Comparison of ENCODE assay signal across 18 cellular contexts in the genomic region with DNA sequence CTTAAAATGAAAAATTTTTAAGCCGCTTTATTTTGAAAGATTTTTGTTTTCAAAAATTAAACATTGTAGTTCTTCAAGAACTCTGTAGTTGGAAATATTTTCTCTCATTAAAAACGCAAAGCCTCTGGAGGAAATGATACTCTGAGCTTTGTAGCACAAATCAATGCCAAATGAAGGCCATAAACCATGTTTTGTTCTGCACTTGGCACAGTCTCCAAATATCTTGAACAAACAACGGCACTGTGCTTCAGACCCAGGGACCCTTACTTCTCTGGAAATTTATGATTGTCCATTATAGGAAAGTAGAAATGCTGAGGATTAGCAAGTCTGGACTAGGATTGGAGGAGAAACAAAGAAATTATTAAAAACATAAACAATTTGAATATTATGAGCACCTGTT.
"Had no signal": no experiment of that assay in that cellular context is flagged by ENCODE, and none has a peak within 500 bp of the region (broad histone marks: within the 10 kb centered on the region; RNA-seq: fewer than 3 reads in every experiment).

No MANE protein-coding gene starts in this region.

- H3K27ac Mint-ChIP-seq: activated CD4-positive, alpha-beta memory T cell treated with anti-CD3 and anti-CD28 coated beads, Interleukin-2, amount 10 ng/mL, durations not matched to agents 7 days and 5 days; activated CD8-positive, alpha-beta memory T cell treated with anti-CD3 and anti-CD28 coated beads, Interleukin-2, amount 10 ng/mL, durations not matched to agents 7 days and 5 days; activated naive CD8-positive, alpha-beta T cell treated with anti-CD3 and anti-CD28 coated beads, Interleukin-2, amount 10 ng/mL, durations not matched to agents 7 days and 5 days; effector memory CD8-positive, alpha-beta T cell; mesothelial cell of epicardium; nephron progenitor cell had no signal

- H3K4me1 Mint-ChIP-seq: activated CD4-positive, alpha-beta memory T cell treated with anti-CD3 and anti-CD28 coated beads, Interleukin-2, amount 10 ng/mL, durations not matched to agents 7 days and 5 days; activated CD8-positive, alpha-beta memory T cell treated with anti-CD3 and anti-CD28 coated beads, Interleukin-2, amount 10 ng/mL, durations not matched to agents 7 days and 5 days; activated naive CD8-positive, alpha-beta T cell treated with anti-CD3 and anti-CD28 coated beads, Interleukin-2, amount 10 ng/mL, durations not matched to agents 7 days and 5 days had no signal

- H3K4me3 ChIP-seq: body of pancreas, hepatocyte, lower lobe of right lung, transverse colon, uterus had no signal

- H3K27me3 Mint-ChIP-seq: effector memory CD8-positive, alpha-beta T cell had no signal

- H3K27me3 ChIP-seq: body of pancreas, hepatocyte, transverse colon, uterus had no signal

- DNase-seq: activated CD4-positive, alpha-beta memory T cell treated with anti-CD3 and anti-CD28 coated beads, Interleukin-2, amount 10 ng/mL, durations not matched to agents 7 days and 5 days; activated CD4-positive, alpha-beta T cell treated with anti-CD3 and anti-CD28 coated beads for 48 hours; activated CD4-positive, CD25-positive, alpha-beta regulatory T cell; activated CD8-positive, alpha-beta memory T cell treated with anti-CD3 and anti-CD28 coated beads, Interleukin-2, amount 10 ng/mL, durations not matched to agents 7 days and 5 days; activated naive CD4-positive, alpha-beta T cell; activated naive CD8-positive, alpha-beta T cell treated with anti-CD3 and anti-CD28 coated beads, Interleukin-2, amount 10 ng/mL, durations not matched to agents 7 days and 5 days; body of pancreas; effector memory CD8-positive, alpha-beta T cell; islet precursor cell; left colon; lower lobe of right lung; nephron progenitor cell; posterior cingulate gyrus; stimulated activated naive CD8-positive, alpha-beta T cell treated with anti-CD3 and anti-CD28 coated beads, Interleukin-15, Interleukin-2, amounts not matched to agents 100 U/mL and 50 U/mL, for 24 hours; transverse colon; uterus had no signal

- H3K4me1 ChIP-seq: body of pancreas, lower lobe of right lung, uterus had no signal

- ATAC-seq: activated CD8-positive, alpha-beta memory T cell treated with anti-CD3 and anti-CD28 coated beads, Interleukin-2, amount 10 ng/mL, durations not matched to agents 7 days and 5 days; body of pancreas; effector memory CD8-positive, alpha-beta T cell; left colon; lower lobe of right lung; stimulated activated naive CD8-positive, alpha-beta T cell treated with anti-CD3 and anti-CD28 coated beads, Interleukin-15, Interleukin-2, amounts not matched to agents 100 U/mL and 50 U/mL, for 24 hours had no signal

- H3K9me3 Mint-ChIP-seq: activated CD4-positive, alpha-beta memory T cell treated with anti-CD3 and anti-CD28 coated beads, Interleukin-2, amount 10 ng/mL, durations not matched to agents 7 days and 5 days; activated naive CD8-positive, alpha-beta T cell treated with anti-CD3 and anti-CD28 coated beads, Interleukin-2, amount 10 ng/mL, durations not matched to agents 7 days and 5 days had no signal

- H3K36me3 Mint-ChIP-seq: activated CD8-positive, alpha-beta memory T cell treated with anti-CD3 and anti-CD28 coated beads, Interleukin-2, amount 10 ng/mL, durations not matched to agents 7 days and 5 days; activated naive CD8-positive, alpha-beta T cell treated with anti-CD3 and anti-CD28 coated beads, Interleukin-2, amount 10 ng/mL, durations not matched to agents 7 days and 5 days; mesothelial cell of epicardium had no signal

- H3K4me3 Mint-ChIP-seq: activated CD4-positive, alpha-beta memory T cell treated with anti-CD3 and anti-CD28 coated beads, Interleukin-2, amount 10 ng/mL, durations not matched to agents 7 days and 5 days; activated CD8-positive, alpha-beta memory T cell treated with anti-CD3 and anti-CD28 coated beads, Interleukin-2, amount 10 ng/mL, durations not matched to agents 7 days and 5 days; activated naive CD8-positive, alpha-beta T cell treated with anti-CD3 and anti-CD28 coated beads, Interleukin-2, amount 10 ng/mL, durations not matched to agents 7 days and 5 days; effector memory CD8-positive, alpha-beta T cell; mesothelial cell of epicardium; nephron progenitor cell had no signal

- H3K9me3 ChIP-seq: body of pancreas, lower lobe of right lung, transverse colon, uterus had no signal

- H3K27ac ChIP-seq: hepatocyte, lower lobe of right lung, transverse colon, uterus had no signal

- H3K36me3 ChIP-seq: lower lobe of right lung, transverse colon, uterus had no signal
